In the genomic region with DNA sequence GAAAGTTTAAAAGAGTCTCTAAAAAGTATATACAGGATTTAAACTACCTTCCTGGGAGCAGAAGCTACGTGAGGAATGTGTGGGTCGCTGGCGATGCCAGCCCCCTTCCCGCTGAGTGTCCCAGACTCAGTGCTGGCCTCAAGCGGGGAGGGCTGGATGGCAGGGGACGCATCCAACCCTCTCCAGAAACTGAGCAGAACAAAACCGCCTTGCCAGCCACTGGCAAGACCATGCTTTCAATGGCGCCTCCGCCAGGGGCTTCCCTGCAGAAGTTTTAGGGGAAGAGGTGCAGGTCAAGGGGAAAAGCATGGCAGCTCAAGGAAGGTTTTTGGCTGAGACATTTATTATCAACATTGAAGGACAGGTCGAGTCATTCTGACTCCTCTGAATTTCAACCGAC, we compare ENCODE assay signal across 19 cellular contexts. TPM values are rescaled to one million over a fixed set of nuclear protein-coding genes. Genes with fewer than 3 reads are reported as not detected.
DNase-seq lines count a peak whose midpoint lies in the region; ATAC-seq and TF ChIP-seq lines count a peak whose summit lies in the region.
"Had no signal": no experiment of that assay in that cellular context is flagged by ENCODE, and none has a peak within 500 bp of the region (broad histone marks: within the 10 kb centered on the region; RNA-seq: fewer than 3 reads in every experiment).

No MANE protein-coding gene starts in this region.

- no peaks in the 10 kb centered on the region for H3K9me3 Mint-ChIP-seq in endodermal cell
- H3K9me3 Mint-ChIP-seq in neural crest cell: no peaks in the 10 kb centered on the region
- no peaks in the 10 kb centered on the region for H3K9me3 Mint-ChIP-seq in naive thymus-derived CD8-positive, alpha-beta T cell
- H3K9me3 Mint-ChIP-seq: CD8-positive, alpha-beta T cell; IgD-negative memory B cell had no signal

- H3K36me3 ChIP-seq in endodermal cell (ENCODE audit: control insufficient read depth, insufficient read depth, low read length): peaks cover 9% of the 10 kb centered on the region

- no peak for ATAC-seq in HG02852 (IDR thresholded peaks at IDR 0.05; ENCODE audit: unreplicated experiment)
- ATAC-seq in naive thymus-derived CD8-positive, alpha-beta T cell: no peak
- ATAC-seq: CD8-positive, alpha-beta T cell had no signal

- DNase-seq in ELF-1 (ENCODE audit: low read depth, low spot score): peak; percentile 35
- peak; percentile 15 for DNase-seq in NAMALWA (ENCODE audit: low spot score)
- DNase-seq in endodermal cell: no peak
- DNase-seq in neural crest cell (ENCODE audit: low read depth, low spot score): no peak
- DNase-seq in hepatic stellate cell (ENCODE audit: low spot score): no peak
- DNase-seq in DMS114 treated with DMSO at 0.1 percent for 48 hours (lab: John Stamatoyannopoulos, UW; ENCODE audit: unreplicated experiment): no peak
- no peak for DNase-seq in naive thymus-derived CD8-positive, alpha-beta T cell
- DNase-seq: CD8-positive, alpha-beta T cell; DMS79; NCI-H1417; NCI-H2029; NCI-H2171 treated with DMSO at 0.1 percent for 48 hours; NCI-H446 treated with DMSO at 0.1 percent for 48 hours; NCI-H774; Right ventricle myocardium superior; SK-N-SH had no signal

- no peaks in the 10 kb centered on the region for H3K4me1 ChIP-seq in endodermal cell (ENCODE audit: control insufficient read depth, insufficient read depth, low read length)

- 89 to 94% methylated on average over 11 of the region's 11 CpGs for WGBS in endodermal cell (ENCODE audit: insufficient coverage in 1 of 2, insufficient read length in 1 of 2), 2 experiments

- POLR2A ChIA-PET in naive thymus-derived CD8-positive, alpha-beta T cell (lab: Charles Lee): no interaction called here

- H3K36me3 Mint-ChIP-seq in endodermal cell (ENCODE audit: low read depth): peaks cover 32% of the 10 kb centered on the region
- peaks cover 3% of the 10 kb centered on the region for H3K36me3 Mint-ChIP-seq in neural crest cell (ENCODE audit: low read depth)
- H3K36me3 Mint-ChIP-seq in naive thymus-derived CD8-positive, alpha-beta T cell: peaks cover 0 to 10% (median 1%) of the 10 kb centered on the region in 3 donors
- H3K36me3 Mint-ChIP-seq: IgD-negative memory B cell had no signal

- peak overlapping the region; percentile 38 for H3K27ac ChIP-seq in endodermal cell (ENCODE audit: low read depth, low read length)
- H3K27ac ChIP-seq: BLaER1 had no signal

- H3K9ac ChIP-seq in endodermal cell (ENCODE audit: extremely low read depth, low read length, poor library complexity, severe bottlenecking): no peak overlapping the region
- H3K9ac ChIP-seq: BLaER1, SK-N-SH had no signal

- H3K9me3 ChIP-seq in endodermal cell (ENCODE audit: control insufficient read depth, low read length): no peaks in the 10 kb centered on the region
- H3K9me3 ChIP-seq: BLaER1, SK-N-SH had no signal

- no peaks in the 10 kb centered on the region for H3K4me1 Mint-ChIP-seq in endodermal cell
- peaks cover 9% of the 10 kb centered on the region for H3K4me1 Mint-ChIP-seq in neural crest cell
- H3K4me1 Mint-ChIP-seq in naive thymus-derived CD8-positive, alpha-beta T cell: peaks cover 0 to 4% (median 3%) of the 10 kb centered on the region in 4 donors

- H3K27ac Mint-ChIP-seq in endodermal cell: peak overlapping the region; percentile 21
- H3K27ac Mint-ChIP-seq in neural crest cell (ENCODE audit: unreplicated experiment): peak overlapping the region; percentile 50
- peak overlapping the region in 3 of 10 donors; percentile 32 to 48 (median 40) for H3K27ac Mint-ChIP-seq in naive thymus-derived CD8-positive, alpha-beta T cell
- H3K27ac Mint-ChIP-seq: CD8-positive, alpha-beta T cell; IgD-negative memory B cell had no signal

- H3K4me3 Mint-ChIP-seq in endodermal cell (no peak overlapping the region), neural crest cell (no peak overlapping the region)
- no peak overlapping the region for H3K4me3 Mint-ChIP-seq in naive thymus-derived CD8-positive, alpha-beta T cell
- H3K4me3 Mint-ChIP-seq: CD8-positive, alpha-beta T cell had no signal

- H3K27me3 Mint-ChIP-seq in endodermal cell (ENCODE audit: insufficient read depth) (no peaks in the 10 kb centered on the region), neural crest cell (ENCODE audit: low read depth) (no peaks in the 10 kb centered on the region)
- no peaks in the 10 kb centered on the region for H3K27me3 Mint-ChIP-seq in naive thymus-derived CD8-positive, alpha-beta T cell
- H3K27me3 Mint-ChIP-seq: IgD-negative memory B cell had no signal

- H3K4me3 ChIP-seq in endodermal cell (ENCODE audit: low read length): no peak overlapping the region
- H3K4me3 ChIP-seq: BLaER1 had no signal

- TF ChIP-seq CTCF in endodermal cell (conservative IDR thresholded peaks at IDR 0.05) (no peak), neural crest cell (conservative IDR thresholded peaks at IDR 0.05) (no peak)

- H3K27me3 ChIP-seq in endodermal cell (ENCODE audit: control insufficient read depth, insufficient read depth, low read length, poor library complexity, severe bottlenecking): no peaks in the 10 kb centered on the region
- H3K27me3 ChIP-seq: BLaER1 had no signal

RNA-seq across cellular contexts. Expression of a gene that starts 26.1 kb away (rescaled TPM):
- total RNA-seq in endodermal cell (10 to 100 TPM; 75.2 to 81.6 TPM), neural crest cell (88.4 and 91.9 TPM in 2 replicates)
- polyA plus RNA-seq in endodermal cell (2013, experiment 1 of 2): 49.0 TPM
- polyA plus RNA-seq in endodermal cell (2013, experiment 2 of 2): 44.8 TPM
- 10 to 100 TPM; 47.3 to 53.9 TPM for total RNA-seq in naive thymus-derived CD8-positive, alpha-beta T cell
- 10 to 100 TPM; 18.3 to 25.4 (median 19.7) TPM for polyA plus RNA-seq in naive thymus-derived CD8-positive, alpha-beta T cell

RNA-seq across cellular contexts. Expression of a gene that starts 28.0 kb away (rescaled TPM):
- total RNA-seq in endodermal cell (10 to 100 TPM; 61.0 to 62.1 TPM), neural crest cell (47.8 and 48.9 TPM in 2 replicates)
- 43.3 TPM for polyA plus RNA-seq in endodermal cell (2013, experiment 1 of 2)
- polyA plus RNA-seq in endodermal cell (2013, experiment 2 of 2): 36.0 TPM
- total RNA-seq in naive thymus-derived CD8-positive, alpha-beta T cell: 100 to 1,000 TPM; 162 to 173 TPM
- 10 to 100 TPM; 14.2 to 28.6 (median 14.4) TPM for polyA plus RNA-seq in naive thymus-derived CD8-positive, alpha-beta T cell

RNA-seq across cellular contexts. Expression of a gene that starts 59.6 kb away (rescaled TPM):
- total RNA-seq in endodermal cell (10 to 100 TPM; 51.2 to 56.9 TPM), neural crest cell (96.3 and 99.0 TPM in 2 replicates)
- 75.3 TPM for polyA plus RNA-seq in endodermal cell (2013, experiment 1 of 2)
- polyA plus RNA-seq in endodermal cell (2013, experiment 2 of 2): 64.2 TPM
- total RNA-seq in naive thymus-derived CD8-positive, alpha-beta T cell: 100 to 1,000 TPM; 106 to 110 TPM
- polyA plus RNA-seq in naive thymus-derived CD8-positive, alpha-beta T cell: 10 to 100 TPM; 30.2 to 45.1 (median 36.7) TPM

Comparison
In these comparisons a context has a peak if more than half of its experiments do, and no peak if none do; other contexts are left out.
1. DNase-seq: peak in ELF-1 (single experiment) and NAMALWA (single experiment); none in endodermal cell (single experiment), neural crest cell (single experiment), hepatic stellate cell (single experiment), DMS114 treated with DMSO at 0.1 percent for 48 hours (single experiment) and naive thymus-derived CD8-positive, alpha-beta T cell (0 of 10).